In genomic region chr7:64902806-64903721, GRCh38 we compare ENCODE assay signal across 8 cellular contexts. TPM values are rescaled to one million over a fixed set of nuclear protein-coding genes. Genes with fewer than 3 reads are reported as not detected.
DNase-seq lines count a peak whose midpoint lies in the region; ATAC-seq and TF ChIP-seq lines count a peak whose summit lies in the region.

Gene ZNF273 (plus strand): TSS chr7:64903273. CDS start chr7:64903318, 45 bp downstream.

- no peaks in the 10 kb centered on the region for H3K9me2 ChIP-seq in SU-DHL-6 (replicated peaks; ENCODE audit: insufficient read depth, low read length)

- 0 out of 2 replicates have a peak, but pooled peaks cover 3% of the 10 kb centered on the region for H4K20me1 ChIP-seq in SU-DHL-6 (ENCODE audit: low read depth, low read length)

- H3K79me2 ChIP-seq in SU-DHL-6 (ENCODE audit: insufficient read depth, low read length): peaks cover 50% of the 10 kb centered on the region

- peak in 2 of 4 donors; percentile 35 to 63 for TF ChIP-seq POLR2A in upper lobe of left lung (IDR thresholded peaks at IDR 0.05)

- no peaks in the 10 kb centered on the region for H3K9me3 ChIP-seq in SU-DHL-6 (ENCODE audit: insufficient read depth, low read length)
- H3K9me3 ChIP-seq in heart right ventricle: no peaks in the 10 kb centered on the region
- no peaks in the 10 kb centered on the region for H3K9me3 ChIP-seq in upper lobe of left lung

- peaks cover 0 to 26% (median 17%) of the 10 kb centered on the region in 9 donors for H3K4me1 ChIP-seq in heart right ventricle
- peaks cover 5 to 27% (median 8%) of the 10 kb centered on the region in 4 donors for H3K4me1 ChIP-seq in upper lobe of left lung

- H3K9ac ChIP-seq in SU-DHL-6 (ENCODE audit: low read length): peak within 1 kb of the TSS; percentile 91

- H3K4me3 Mint-ChIP-seq in activated naive CD8-positive, alpha-beta T cell treated with anti-CD3 and anti-CD28 coated beads, Interleukin-2, amount 50 U/mL, for 24 hours: peak within 1 kb of the TSS; percentile 94

- H3K4me1 Mint-ChIP-seq in activated naive CD8-positive, alpha-beta T cell treated with anti-CD3 and anti-CD28 coated beads, Interleukin-2, amount 50 U/mL, for 24 hours: peaks cover 44% of the 10 kb centered on the region

- peaks cover 7% of the 10 kb centered on the region for H3K36me3 Mint-ChIP-seq in activated naive CD8-positive, alpha-beta T cell treated with anti-CD3 and anti-CD28 coated beads, Interleukin-2, amount 50 U/mL, for 24 hours (ENCODE audit: low read depth)

- no peaks in the 10 kb centered on the region for H3K27me3 ChIP-seq in SU-DHL-6 (ENCODE audit: low read length)
- H3K27me3 ChIP-seq in heart right ventricle: no peaks in the 10 kb centered on the region
- H3K27me3 ChIP-seq in upper lobe of left lung: no peaks in the 10 kb centered on the region

- H3K27ac Mint-ChIP-seq in activated naive CD8-positive, alpha-beta T cell treated with anti-CD3 and anti-CD28 coated beads, Interleukin-2, amount 50 U/mL, for 24 hours: peak within 1 kb of the TSS; percentile 90

- 1% methylated on average over 34 of the region's 34 CpGs for WGBS in heart right ventricle, 2 donors
- 1% methylated on average over 8 to 34 of the region's 34 CpGs for WGBS in upper lobe of left lung, 2 donors

- DNase-seq in NCI-H1417 (lab: John Stamatoyannopoulos, UW) (peak; percentile 93 to 96 (median 94)), heart right ventricle (peak; percentile 91 to 94), posterior cingulate gyrus (peak; percentile 83 to 99 (median 94)), upper lobe of left lung (peak; percentile 90 to 96)
- DNase-seq in activated naive CD8-positive, alpha-beta T cell treated with anti-CD3 and anti-CD28 coated beads, Interleukin-2, amount 50 U/mL, for 24 hours: peak; percentile 85

- H3K4me2 ChIP-seq in SU-DHL-6 (ENCODE audit: low read depth, low read length, poor library complexity, severe bottlenecking): peak within 1 kb of the TSS; percentile 70

- peaks cover 26% of the 10 kb centered on the region for H3F3A ChIP-seq in SU-DHL-6 (ENCODE audit: insufficient read depth)

- peak within 1 kb of the TSS; percentile 92 for H3K4me3 ChIP-seq in GM12875 (ENCODE audit: low read depth, low read length)
- peak within 1 kb of the TSS; percentile 90 for H3K4me3 ChIP-seq in SU-DHL-6 (ENCODE audit: insufficient read depth, low read length, poor library complexity, severe bottlenecking)
- H3K4me3 ChIP-seq in heart right ventricle: peak within 1 kb of the TSS; percentile 59 to 86 (median 76)
- peak within 1 kb of the TSS; percentile 72 to 81 (median 78) for H3K4me3 ChIP-seq in upper lobe of left lung

- no peaks in the 10 kb centered on the region for H3K27me3 Mint-ChIP-seq in activated naive CD8-positive, alpha-beta T cell treated with anti-CD3 and anti-CD28 coated beads, Interleukin-2, amount 50 U/mL, for 24 hours

- peak within 1 kb of the TSS; percentile 80 for H3K27ac ChIP-seq in SU-DHL-6 (ENCODE audit: low read depth, low read length)
- peak within 1 kb of the TSS in 8 of 10 donors; percentile 18 to 81 (median 57) for H3K27ac ChIP-seq in heart right ventricle
- H3K27ac ChIP-seq in upper lobe of left lung: peak within 1 kb of the TSS; percentile 56 to 85 (median 66)

- H2AFZ ChIP-seq in SU-DHL-6 (ENCODE audit: low read depth, low read length, severe bottlenecking): peak within 1 kb of the TSS; percentile 93

- ATAC-seq in HG02763 (IDR thresholded peaks at IDR 0.05; ENCODE audit: unreplicated experiment): peak; percentile 99
- ATAC-seq in activated naive CD8-positive, alpha-beta T cell treated with anti-CD3 and anti-CD28 coated beads, Interleukin-2, amount 50 U/mL, for 24 hours: peak; percentile 99
- ATAC-seq in heart right ventricle: peak; percentile 95 to 99 (median 98)
- peak; percentile 97 to 98 for ATAC-seq in upper lobe of left lung (ENCODE audit: low FRiP score in 2 of 2)

- TF ChIP-seq EP300 in upper lobe of left lung (IDR thresholded peaks at IDR 0.05): no peak

- no peak for TF ChIP-seq CTCF in GM12875 (IDR thresholded peaks at IDR 0.05; ENCODE audit: borderline replicate concordance, insufficient read depth, low read depth, low read length)
- no peak for TF ChIP-seq CTCF in SU-DHL-6 (IDR thresholded peaks at IDR 0.05; ENCODE audit: insufficient read depth, low read length, poor library complexity, severe bottlenecking)
- TF ChIP-seq CTCF in heart right ventricle (IDR thresholded peaks at IDR 0.05): no peak
- no peak for TF ChIP-seq CTCF in upper lobe of left lung (IDR thresholded peaks at IDR 0.05)

- no peaks in the 10 kb centered on the region for H3K9me3 Mint-ChIP-seq in activated naive CD8-positive, alpha-beta T cell treated with anti-CD3 and anti-CD28 coated beads, Interleukin-2, amount 50 U/mL, for 24 hours

- no peaks in the 10 kb centered on the region for H3K36me3 ChIP-seq in SU-DHL-6 (ENCODE audit: low read length)
- no peaks in the 10 kb centered on the region for H3K36me3 ChIP-seq in heart right ventricle
- H3K36me3 ChIP-seq in upper lobe of left lung: no peaks in the 10 kb centered on the region

- intact Hi-C loops in heart right ventricle (cut with DNase I) (no loop called here), posterior cingulate gyrus (cut with DNase I) (no loop called here)

RNA-seq across cellular contexts. Expression of gene ZNF273, which starts in this region (rescaled TPM):
- total RNA-seq in heart right ventricle: 1 to 10 TPM in 9 of 10 donors, under 1 TPM in 1; 1.00 to 2.3 (median 1.6) TPM
- 1 to 10 TPM in 1 of 2 donors, under 1 TPM in 1; 0.90 to 3.1 TPM for polyA plus RNA-seq in heart right ventricle
- total RNA-seq in upper lobe of left lung: 10 to 100 TPM in 3 of 6 donors, 1 to 10 TPM in 3; 3.2 to 29.6 (median 7.6) TPM

Comparison
In these comparisons a context has a peak if more than half of its experiments do, and no peak if none do; other contexts are left out.
1. Peak in every context shown above with its lines: DNase-seq, ATAC-seq, H3K4me3 ChIP-seq and H3K27ac ChIP-seq.